In genomic region chr10:84605802-84606201, GRCh38 we compare ENCODE assay signal across 1 cellular context.
TF ChIP-seq lines count a peak whose summit lies in the region.

No MANE protein-coding gene starts in this region.

TF ChIP-seq in HEK293, 187 proteins besides CTCF, POLR2A, EP300 and RAD21 (continued from another document):
- TF ChIP-seq, protein P1, sequence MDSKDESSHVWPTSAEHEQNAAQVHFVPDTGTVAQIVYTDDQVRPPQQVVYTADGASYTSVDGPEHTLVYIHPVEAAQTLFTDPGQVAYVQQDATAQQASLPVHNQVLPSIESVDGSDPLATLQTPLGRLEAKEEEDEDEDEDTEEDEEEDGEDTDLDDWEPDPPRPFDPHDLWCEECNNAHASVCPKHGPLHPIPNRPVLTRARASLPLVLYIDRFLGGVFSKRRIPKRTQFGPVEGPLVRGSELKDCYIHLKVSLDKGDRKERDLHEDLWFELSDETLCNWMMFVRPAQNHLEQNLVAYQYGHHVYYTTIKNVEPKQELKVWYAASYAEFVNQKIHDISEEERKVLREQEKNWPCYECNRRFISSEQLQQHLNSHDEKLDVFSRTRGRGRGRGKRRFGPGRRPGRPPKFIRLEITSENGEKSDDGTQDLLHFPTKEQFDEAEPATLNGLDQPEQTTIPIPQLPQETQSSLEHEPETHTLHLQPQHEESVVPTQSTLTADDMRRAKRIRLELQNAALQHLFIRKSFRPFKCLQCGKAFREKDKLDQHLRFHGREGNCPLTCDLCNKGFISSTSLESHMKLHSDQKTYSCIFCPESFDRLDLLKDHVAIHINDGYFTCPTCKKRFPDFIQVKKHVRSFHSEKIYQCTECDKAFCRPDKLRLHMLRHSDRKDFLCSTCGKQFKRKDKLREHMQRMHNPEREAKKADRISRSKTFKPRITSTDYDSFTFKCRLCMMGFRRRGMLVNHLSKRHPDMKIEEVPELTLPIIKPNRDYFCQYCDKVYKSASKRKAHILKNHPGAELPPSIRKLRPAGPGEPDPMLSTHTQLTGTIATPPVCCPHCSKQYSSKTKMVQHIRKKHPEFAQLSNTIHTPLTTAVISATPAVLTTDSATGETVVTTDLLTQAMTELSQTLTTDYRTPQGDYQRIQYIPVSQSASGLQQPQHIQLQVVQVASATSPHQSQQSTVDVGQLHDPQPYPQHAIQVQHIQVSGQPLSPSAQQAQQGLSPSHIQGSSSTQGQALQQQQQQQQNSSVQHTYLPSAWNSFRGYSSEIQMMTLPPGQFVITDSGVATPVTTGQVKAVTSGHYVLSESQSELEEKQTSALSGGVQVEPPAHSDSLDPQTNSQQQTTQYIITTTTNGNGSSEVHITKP (tag by site-specific recombination; IDR thresholded peaks at IDR 0.05), result 0 out of 2 replicates have a peak, but pooled peaks have one; percentile 22
- no peak for TF ChIP-seq PRDM1 (tag by site-specific recombination; IDR thresholded peaks at IDR 0.05)
- TF ChIP-seq GLI2 (tag by site-specific recombination; IDR thresholded peaks at IDR 0.05; ENCODE audit: borderline replicate concordance, low read depth), result no peak
- TF ChIP-seq ATF2 (tag by site-specific recombination; IDR thresholded peaks at IDR 0.05; ENCODE audit: low read depth), result peak; percentile 91
- TF ChIP-seq ZNF660 (tag by site-specific recombination; IDR thresholded peaks at IDR 0.05), result peak; percentile 46; the same call in 1 of the 2 replicates
- no peak for TF ChIP-seq ZNF280D (tag by site-specific recombination; IDR thresholded peaks at IDR 0.05)
- TF ChIP-seq ZNF146 (tag by site-specific recombination; IDR thresholded peaks at IDR 0.05), result no peak
- TF ChIP-seq ZNF510 (tag by site-specific recombination; IDR thresholded peaks at IDR 0.05; ENCODE audit: insufficient replicate concordance), result no peak
